ENCODE assay signal across 13 cellular contexts in the genomic region with DNA sequence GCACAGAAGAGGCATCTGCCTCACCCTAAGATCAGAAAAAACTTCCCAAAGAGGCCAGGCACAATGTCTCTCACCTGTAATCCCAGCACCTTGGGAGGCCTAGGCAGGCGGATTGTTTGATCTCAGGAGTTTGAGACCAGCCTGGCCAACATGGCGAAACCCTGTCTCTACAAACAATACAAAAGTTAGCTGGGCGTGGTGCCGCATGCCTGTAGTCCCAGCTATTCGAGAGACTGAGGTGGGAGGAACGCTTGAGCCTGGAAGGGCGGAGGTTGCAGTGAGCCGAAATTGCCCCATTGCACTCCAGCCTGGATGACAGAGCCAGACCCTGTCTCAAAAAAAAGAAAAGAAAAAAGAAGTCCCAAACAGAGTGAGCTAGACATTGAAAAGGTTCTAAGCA. TPM values are rescaled to one million over a fixed set of nuclear protein-coding genes. Genes with fewer than 3 reads are reported as not detected.
A peak's percentile ranks its signal among the peaks of the same experiment; 100 is the strongest.
DNase-seq lines count a peak whose midpoint lies in the region; ATAC-seq and TF ChIP-seq lines count a peak whose summit lies in the region.
"Had no signal": no experiment of that assay in that cellular context is flagged by ENCODE, and none has a peak within 500 bp of the region (broad histone marks: within the 10 kb centered on the region; RNA-seq: fewer than 3 reads in every experiment).

No MANE protein-coding gene starts in this region.

- H2AFZ ChIP-seq in IMR-90 (replicated peaks; ENCODE audit: low read length, poor library complexity), result no peak overlapping the region

- no peak for TF ChIP-seq RAD21 in IMR-90 (IDR thresholded peaks at IDR 0.05; ENCODE audit: low read length)

- no peak overlapping the region for H2BK20ac ChIP-seq in IMR-90 (ENCODE audit: low read depth, low read length)

- H3K36me3 Mint-ChIP-seq in CD8-positive, alpha-beta memory T cell, result peaks cover 0 to 30% (median 2%) of the 10 kb centered on the region in 3 donors
- peaks cover 25% of the 10 kb centered on the region for H3K36me3 Mint-ChIP-seq in activated naive CD8-positive, alpha-beta T cell treated with anti-CD3 and anti-CD28 coated beads, Interleukin-2, amount 50 U/mL, for 24 hours (ENCODE audit: low read depth)
- peaks cover 9% of the 10 kb centered on the region for H3K36me3 Mint-ChIP-seq in natural killer cell treated with Interleukin-12 subunit alpha and Interleukin-12 subunit beta and Interleukin-15 and Interleukin-18, amount 100 ng/mL, for 72 hours

- H3K23ac ChIP-seq in IMR-90 (ENCODE audit: low read depth, low read length), result peak overlapping the region; percentile 75; the same call in 1 of the 2 replicates

- no peaks in the 10 kb centered on the region for H3K36me3 ChIP-seq in CD8-positive, alpha-beta memory T cell (ENCODE audit: insufficient read depth, low read length)
- no peaks in the 10 kb centered on the region for H3K36me3 ChIP-seq in IMR-90 (ENCODE audit: control insufficient read depth, insufficient read depth, low read length)
- H3K36me3 ChIP-seq: pancreas had no signal

- no peak overlapping the region for H4K91ac ChIP-seq in IMR-90 (ENCODE audit: insufficient read depth, low read depth, low read length)

- H3K18ac ChIP-seq in IMR-90 (ENCODE audit: low read depth, low read length), result no peak overlapping the region

- DNase-seq in CD8-positive, alpha-beta memory T cell, result no peak
- no peak for DNase-seq in IMR-90
- DNase-seq in activated naive CD8-positive, alpha-beta T cell treated with anti-CD3 and anti-CD28 coated beads, Interleukin-2, amount 50 U/mL, for 24 hours, result no peak
- DNase-seq in natural killer cell treated with Interleukin-12 subunit alpha and Interleukin-12 subunit beta and Interleukin-15 and Interleukin-18, amount 100 ng/mL, for 72 hours (ENCODE audit: low spot score), result no peak
- no peak for DNase-seq in NCI-H1436 treated with DMSO at 0.1 percent for 48 hours (lab: John Stamatoyannopoulos, UW)
- no peak for DNase-seq in HPDE6-E6E7 (ENCODE audit: extremely low spot score)
- DNase-seq: GOT3, NCI-H1105 treated with DMSO at 0.1 percent for 48 hours, NCI-H510A treated with DMSO at 0.1 percent for 48 hours, pancreas had no signal

- no peak overlapping the region for H2AK5ac ChIP-seq in IMR-90 (ENCODE audit: low read depth, low read length)

- peak overlapping the region; percentile 17 to 94 (median 52) for H3K4me3 Mint-ChIP-seq in CD8-positive, alpha-beta memory T cell
- peak overlapping the region; percentile 41 for H3K4me3 Mint-ChIP-seq in activated naive CD8-positive, alpha-beta T cell treated with anti-CD3 and anti-CD28 coated beads, Interleukin-2, amount 50 U/mL, for 24 hours
- peak overlapping the region; percentile 98 for H3K4me3 Mint-ChIP-seq in natural killer cell treated with Interleukin-12 subunit alpha and Interleukin-12 subunit beta and Interleukin-15 and Interleukin-18, amount 100 ng/mL, for 72 hours

- H3K9ac ChIP-seq in IMR-90 (ENCODE audit: low read depth, low read length), result no peak overlapping the region

- H3K4me3 ChIP-seq in CD8-positive, alpha-beta memory T cell (ENCODE audit: low read length), result no peak overlapping the region
- no peak overlapping the region for H3K4me3 ChIP-seq in IMR-90 (ENCODE audit: insufficient read depth, low read depth, low read length)
- H3K4me3 ChIP-seq: pancreas had no signal

- in situ Hi-C loops in IMR-90 (cut with MboI; ENCODE audit: low sequenced_read_pairs), result no loop called here

- no peaks in the 10 kb centered on the region for H3K9me3 Mint-ChIP-seq in CD8-positive, alpha-beta memory T cell
- no peaks in the 10 kb centered on the region for H3K9me3 Mint-ChIP-seq in activated naive CD8-positive, alpha-beta T cell treated with anti-CD3 and anti-CD28 coated beads, Interleukin-2, amount 50 U/mL, for 24 hours
- H3K9me3 Mint-ChIP-seq in natural killer cell treated with Interleukin-12 subunit alpha and Interleukin-12 subunit beta and Interleukin-15 and Interleukin-18, amount 100 ng/mL, for 72 hours, result no peaks in the 10 kb centered on the region

- 92% methylated on average over 5 of the region's 8 CpGs; no CpG with 5 or more reads in 1 of the 2 experiments for WGBS in IMR-90 (ENCODE audit: extremely low coverage in 2 of 2, insufficient read length in 1 of 2), 2 experiments

- H3K27me3 Mint-ChIP-seq in CD8-positive, alpha-beta memory T cell, result peaks cover 0 to 1% of the 10 kb centered on the region in 2 donors
- no peaks in the 10 kb centered on the region for H3K27me3 Mint-ChIP-seq in activated naive CD8-positive, alpha-beta T cell treated with anti-CD3 and anti-CD28 coated beads, Interleukin-2, amount 50 U/mL, for 24 hours
- no peaks in the 10 kb centered on the region for H3K27me3 Mint-ChIP-seq in natural killer cell treated with Interleukin-12 subunit alpha and Interleukin-12 subunit beta and Interleukin-15 and Interleukin-18, amount 100 ng/mL, for 72 hours

- H4K8ac ChIP-seq in IMR-90 (ENCODE audit: low read depth in 2 of 2, low read length in 2 of 2), result no peak overlapping the region

- no peak overlapping the region for H4K5ac ChIP-seq in IMR-90 (ENCODE audit: low read depth, low read length)

- H3K4me2 ChIP-seq in IMR-90 (ENCODE audit: low read depth, low read length), result no peak overlapping the region

- H2BK120ac ChIP-seq in IMR-90 (ENCODE audit: low read depth, low read length), result no peak overlapping the region

- no TSS peak for BruUV-seq in IMR-90 (replicated peaks; lab: Mats Ljungman, UMichigan)

- H2AK9ac ChIP-seq in IMR-90 (replicated peaks; ENCODE audit: low read depth, low read length, poor library complexity), result no peak overlapping the region

- peaks cover 83% of the 10 kb centered on the region for H4K20me1 ChIP-seq in IMR-90 (ENCODE audit: insufficient read depth, low read length)

- TF ChIP-seq POLR2A in IMR-90 (IDR thresholded peaks at IDR 0.05; ENCODE audit: low read depth, low read length), result no peak

- peak overlapping the region; percentile 14 to 97 (median 82) for H3K27ac Mint-ChIP-seq in CD8-positive, alpha-beta memory T cell
- peak overlapping the region; percentile 97 for H3K27ac Mint-ChIP-seq in activated naive CD8-positive, alpha-beta T cell treated with anti-CD3 and anti-CD28 coated beads, Interleukin-2, amount 50 U/mL, for 24 hours
- H3K27ac Mint-ChIP-seq in natural killer cell treated with Interleukin-12 subunit alpha and Interleukin-12 subunit beta and Interleukin-15 and Interleukin-18, amount 100 ng/mL, for 72 hours, result peak overlapping the region; percentile 95

- H3K56ac ChIP-seq in IMR-90 (ENCODE audit: extremely low read depth, insufficient read depth, low read length), result no peak overlapping the region

- no peak overlapping the region for H3K27ac ChIP-seq in CD8-positive, alpha-beta memory T cell (ENCODE audit: low read depth, low read length)
- no peak overlapping the region for H3K27ac ChIP-seq in IMR-90 (ENCODE audit: insufficient read depth, low read length)
- H3K27ac ChIP-seq: pancreas had no signal

- peaks cover 0 to 59% of the 10 kb centered on the region in 2 experiments; a peak in 2 of 4 replicates for H3K79me1 ChIP-seq in IMR-90 (ENCODE audit: low read depth in 1 of 2, low read length in 2 of 2)

- H2BK15ac ChIP-seq in IMR-90 (ENCODE audit: low read depth, low read length), result no peak overlapping the region

- no peak overlapping the region for H3K4ac ChIP-seq in IMR-90 (ENCODE audit: low read depth, low read length)

- CTCF ChIA-PET in CD8-positive, alpha-beta memory T cell (lab: Charles Lee), result interaction anchor here (0.7 to 3.2 kb wide), 9 partner anchors 12 to 129 kb away, joined by 3 to 27 read pairs (median 4); partner anchors contain the start of gene HSPA2
- CTCF ChIA-PET in IMR-90 (lab: Yijun Ruan, JAX), result interaction anchor here (0.7 to 1.0 kb wide), 2 partner anchors 128 to 411 kb away, joined by 3 to 4 read pairs; no protein-coding TSS in a partner anchor

- H3K9me3 ChIP-seq in CD8-positive, alpha-beta memory T cell (ENCODE audit: low read length), result no peaks in the 10 kb centered on the region
- H3K9me3 ChIP-seq in IMR-90 (ENCODE audit: control insufficient read depth, insufficient read depth, low read length), result no peaks in the 10 kb centered on the region
- H3K9me3 ChIP-seq: pancreas had no signal

- no peak for TF ChIP-seq CTCF in IMR-90 (conservative IDR thresholded peaks at IDR 0.05; ENCODE audit: low read depth, low read length)

- no peak overlapping the region for H2BK5ac ChIP-seq in IMR-90 (ENCODE audit: low read depth, low read length, poor library complexity, severe bottlenecking)

- peaks cover 69% of the 10 kb centered on the region for H3K4me1 ChIP-seq in CD8-positive, alpha-beta memory T cell (ENCODE audit: insufficient read depth, low read length)
- H3K4me1 ChIP-seq in IMR-90 (ENCODE audit: control insufficient read depth, insufficient read depth, low read length), result peaks cover 7% of the 10 kb centered on the region

- H3K9me1 ChIP-seq in IMR-90 (ENCODE audit: insufficient read depth, low read length), result peaks cover 12% of the 10 kb centered on the region

- intact Hi-C loops in IMR-90 (cut with micrococcal nuclease), result no loop called here

- ATAC-seq in IMR-90 (ENCODE audit: low read depth), result no peak
- ATAC-seq in activated naive CD8-positive, alpha-beta T cell treated with anti-CD3 and anti-CD28 coated beads, Interleukin-2, amount 50 U/mL, for 24 hours, result no peak
- no peak for ATAC-seq in natural killer cell treated with Interleukin-12 subunit alpha and Interleukin-12 subunit beta and Interleukin-15 and Interleukin-18, amount 100 ng/mL, for 72 hours
- no peak for ATAC-seq in GM18867 (IDR thresholded peaks at IDR 0.05; ENCODE audit: unreplicated experiment)
- ATAC-seq: pancreas, Right ventricle myocardium inferior had no signal

- no peak overlapping the region for H3K14ac ChIP-seq in IMR-90 (replicated peaks; ENCODE audit: low read depth, low read length)

- POLR2A ChIA-PET in CD8-positive, alpha-beta memory T cell (lab: Charles Lee), result interaction anchor here (0.7 kb wide), 1 partner anchor 14 kb away, joined by 3 read pairs; no protein-coding TSS in a partner anchor
- POLR2A ChIA-PET in IMR-90 (lab: Charles Lee; ENCODE audit: unreplicated experiment), result interaction anchor here (0.6 to 1.0 kb wide), 2 partner anchors 21 to 32 kb away, joined by 3 to 5 read pairs; partner anchors contain the start of gene HSPA2

- dilution Hi-C loops in IMR-90 (cut with HindIII; ENCODE audit: low sequenced_read_pairs, unreplicated experiment), result no loop called here

- H3K27me3 ChIP-seq in CD8-positive, alpha-beta memory T cell (ENCODE audit: insufficient read depth, low read length, poor library complexity, severe bottlenecking), result no peaks in the 10 kb centered on the region
- no peaks in the 10 kb centered on the region for H3K27me3 ChIP-seq in IMR-90 (ENCODE audit: control insufficient read depth, insufficient read depth, low read length)
- H3K27me3 ChIP-seq: pancreas had no signal

- H3K4me1 Mint-ChIP-seq in CD8-positive, alpha-beta memory T cell, result peaks cover 80 to 90% (median 82%) of the 10 kb centered on the region in 3 donors
- peaks cover 75% of the 10 kb centered on the region for H3K4me1 Mint-ChIP-seq in activated naive CD8-positive, alpha-beta T cell treated with anti-CD3 and anti-CD28 coated beads, Interleukin-2, amount 50 U/mL, for 24 hours
- H3K4me1 Mint-ChIP-seq in natural killer cell treated with Interleukin-12 subunit alpha and Interleukin-12 subunit beta and Interleukin-15 and Interleukin-18, amount 100 ng/mL, for 72 hours (ENCODE audit: low read depth in 2 of 2), result peaks cover 64 to 68% of the 10 kb centered on the region in 2 donors

RNA-seq across cellular contexts. Expression of gene ZBTB1, which starts 4.5 kb away (rescaled TPM):
- total RNA-seq in CD8-positive, alpha-beta memory T cell, result 10 to 100 TPM; 48.2 to 48.4 TPM
- polyA plus RNA-seq in CD8-positive, alpha-beta memory T cell, result 51.7 TPM
- 37.3 and 63.0 TPM in 2 replicates for total RNA-seq in IMR-90 (2012; rRNA removed)
- polyA plus RNA-seq in IMR-90 (2012; rRNA removed), result 13.6 and 19.0 TPM in 2 replicates
- polyA plus RNA-seq in IMR-90 (2012; cell fraction: cytosol; rRNA removed), result 2.8 and 3.1 TPM in 2 replicates
- polyA plus RNA-seq in IMR-90 (2012; cell fraction: nucleus; rRNA removed; ENCODE audit: low replicate concordance), result 4.5 and 27.9 TPM in 2 replicates
- 10 to 100 TPM; 42.5 to 46.8 TPM for total RNA-seq in natural killer cell treated with Interleukin-12 subunit alpha and Interleukin-12 subunit beta and Interleukin-15 and Interleukin-18, amount 100 ng/mL, for 72 hours

RNA-seq across cellular contexts. Expression of gene ZBTB25, which starts 5.4 kb away (rescaled TPM):
- 10 to 100 TPM; 21.7 to 22.9 TPM for total RNA-seq in CD8-positive, alpha-beta memory T cell
- 34.9 TPM for polyA plus RNA-seq in CD8-positive, alpha-beta memory T cell
- 4.2 and 6.6 TPM in 2 replicates for total RNA-seq in IMR-90 (2012; rRNA removed)
- polyA plus RNA-seq in IMR-90 (2012; rRNA removed), result 4.2 and 4.4 TPM in 2 replicates
- polyA plus RNA-seq in IMR-90 (2012; cell fraction: cytosol; rRNA removed), result 0.94 and 1.2 TPM in 2 replicates
- 5.3 and 16.5 TPM in 2 replicates for polyA plus RNA-seq in IMR-90 (2012; cell fraction: nucleus; rRNA removed; ENCODE audit: low replicate concordance)
- total RNA-seq in natural killer cell treated with Interleukin-12 subunit alpha and Interleukin-12 subunit beta and Interleukin-15 and Interleukin-18, amount 100 ng/mL, for 72 hours, result 10 to 100 TPM; 15.2 to 21.4 TPM

RNA-seq across cellular contexts. Expression of gene HSPA2, which starts 31.5 kb away (rescaled TPM):
- total RNA-seq in CD8-positive, alpha-beta memory T cell, result 1 to 10 TPM; 1.9 TPM
- 0.87 TPM for polyA plus RNA-seq in CD8-positive, alpha-beta memory T cell
- 18.9 and 19.7 TPM in 2 replicates for total RNA-seq in IMR-90 (2012; rRNA removed)
- 18.4 and 20.0 TPM in 2 replicates for polyA plus RNA-seq in IMR-90 (2012; rRNA removed)
- 7.7 and 22.7 TPM in 2 replicates for polyA plus RNA-seq in IMR-90 (2012; cell fraction: cytosol; rRNA removed)
- polyA plus RNA-seq in IMR-90 (2012; cell fraction: nucleus; rRNA removed; ENCODE audit: low replicate concordance), result 11.5 and 11.7 TPM in 2 replicates
- total RNA-seq in natural killer cell treated with Interleukin-12 subunit alpha and Interleukin-12 subunit beta and Interleukin-15 and Interleukin-18, amount 100 ng/mL, for 72 hours, result 10 to 100 TPM in 1 of 2 donors, 1 to 10 TPM in 1; 5.7 to 12.5 TPM

RNA-seq across cellular contexts. Expression of gene PPP1R36, which starts 40.7 kb away (rescaled TPM):
- total RNA-seq in CD8-positive, alpha-beta memory T cell, result under 1 TPM; 0.22 to 0.24 TPM
- polyA plus RNA-seq in CD8-positive, alpha-beta memory T cell, result 0.25 TPM
- total RNA-seq in IMR-90 (2012; rRNA removed), result 0.28 and 0.54 TPM in 2 replicates
- 0.15 and 0.19 TPM in 2 replicates for polyA plus RNA-seq in IMR-90 (2012; rRNA removed)
- polyA plus RNA-seq in IMR-90 (2012; cell fraction: cytosol; rRNA removed), result 0.08 TPM in 1 of 2 replicates, not detected in the other
- polyA plus RNA-seq in IMR-90 (2012; cell fraction: nucleus; rRNA removed; ENCODE audit: low replicate concordance), result 0.65 TPM in 1 of 2 replicates, not detected in the other
- total RNA-seq in natural killer cell treated with Interleukin-12 subunit alpha and Interleukin-12 subunit beta and Interleukin-15 and Interleukin-18, amount 100 ng/mL, for 72 hours, result under 1 TPM in 1 of 2 donors, not detected in 1; 0.17 TPM
- total RNA-seq: glomerular endothelial cell, Right ventricle myocardium inferior had no signal

RNA-seq across cellular contexts. Expression of gene AKAP5, which starts 43.7 kb away (rescaled TPM):
- 1 to 10 TPM; 3.1 to 3.6 TPM for total RNA-seq in CD8-positive, alpha-beta memory T cell
- polyA plus RNA-seq in CD8-positive, alpha-beta memory T cell, result 1.0 TPM
- total RNA-seq in IMR-90 (2012; rRNA removed), result 0.72 and 1.4 TPM in 2 replicates
- 0.14 and 0.21 TPM in 2 replicates for polyA plus RNA-seq in IMR-90 (2012; rRNA removed)
- 0.03 TPM in 2 replicates for polyA plus RNA-seq in IMR-90 (2012; cell fraction: cytosol; rRNA removed)
- polyA plus RNA-seq in IMR-90 (2012; cell fraction: nucleus; rRNA removed; ENCODE audit: low replicate concordance), result 0.01 and 0.10 TPM in 2 replicates
- 1 to 10 TPM; 2.0 to 2.2 TPM for total RNA-seq in natural killer cell treated with Interleukin-12 subunit alpha and Interleukin-12 subunit beta and Interleukin-15 and Interleukin-18, amount 100 ng/mL, for 72 hours

Comparison
In these comparisons a context has a peak if more than half of its experiments do, and no peak if none do; other contexts are left out.
1. H3K4me3 Mint-ChIP-seq: peak in every context shown above with its lines; median percentile 98 in natural killer cell treated with Interleukin-12 subunit alpha and Interleukin-12 subunit beta and Interleukin-15 and Interleukin-18, amount 100 ng/mL, for 72 hours; 52 in CD8-positive, alpha-beta memory T cell; 41 in activated naive CD8-positive, alpha-beta T cell treated with anti-CD3 and anti-CD28 coated beads, Interleukin-2, amount 50 U/mL, for 24 hours.